ENCODE assay signal across 8 cellular contexts in genomic region chr14:64387738-64388532, GRCh38. TPM values are rescaled to one million over a fixed set of nuclear protein-coding genes. Genes with fewer than 3 reads are reported as not detected.
A peak's percentile ranks its signal among the peaks of the same experiment; 100 is the strongest.
DNase-seq lines count a peak whose midpoint lies in the region; ATAC-seq and TF ChIP-seq lines count a peak whose summit lies in the region.

Gene MTHFD1 (plus strand): TSS chr14:64388353. CDS start chr14:64388428, 75 bp downstream.

- CTCF ChIA-PET in activated naive CD4-positive, alpha-beta T cell treated with anti-CD3 and anti-CD28 coated beads, Interleukin-2, amount 10 ng/mL, durations not matched to agents 7 days and 5 days (lab: Charles Lee), result interaction anchor here (0.7 to 1.2 kb wide), 5 partner anchors 13 to 123 kb away, joined by 3 to 4 read pairs (median 3); no protein-coding TSS in a partner anchor

- DNase-seq in GM04503 (ENCODE audit: low read depth) (peak; percentile 99), HFFc6 (peak; percentile 99), NB4 (ENCODE audit: low read depth) (peak; percentile 98), SK-N-MC (ENCODE audit: low read depth, low spot score) (peak; percentile 97), substantia nigra (lab: John Stamatoyannopoulos, UW) (peak; percentile 81 to 99 (median 95))
- peak; percentile 99 for DNase-seq in activated naive CD4-positive, alpha-beta T cell treated with anti-CD3 and anti-CD28 coated beads, Interleukin-2, amount 10 ng/mL, durations not matched to agents 7 days and 5 days

- 0 to 1% methylated on average over 17 to 32 of the region's 61 CpGs for WGBS in gastroesophageal sphincter (ENCODE audit: low coverage in 1 of 2), 2 donors

- H3K4me3 ChIP-seq in NB4 (ENCODE audit: low read depth, low read length) (peak within 1 kb of the TSS; percentile 89), SK-N-MC (peak within 1 kb of the TSS; percentile 96), gastroesophageal sphincter (peak within 1 kb of the TSS; percentile 39 to 74), neutrophil (ENCODE audit: low read depth in 1 of 2, low read length in 1 of 2) (peak within 1 kb of the TSS; percentile 94 to 97)

- peak; percentile 77 for TF ChIP-seq POLR2A in NB4 (IDR thresholded peaks at IDR 0.05; ENCODE audit: extremely low read depth, insufficient read length)
- TF ChIP-seq POLR2A in gastroesophageal sphincter (IDR thresholded peaks at IDR 0.05), result peak; percentile 52 to 57

- no peaks in the 10 kb centered on the region for H3K9me3 Mint-ChIP-seq in HFFc6
- H3K9me3 Mint-ChIP-seq in activated naive CD4-positive, alpha-beta T cell treated with anti-CD3 and anti-CD28 coated beads, Interleukin-2, amount 10 ng/mL, durations not matched to agents 7 days and 5 days, result no peaks in the 10 kb centered on the region

- H3K4me1 ChIP-seq in gastroesophageal sphincter (peaks cover 0 to 30% (median 10%) of the 10 kb centered on the region in 3 donors), neutrophil (ENCODE audit: control insufficient read depth in 1 of 2, insufficient read depth in 1 of 2, low read depth in 1 of 2, low read length in 1 of 2) (peaks cover 19 to 24% of the 10 kb centered on the region in 2 experiments)

- no peaks in the 10 kb centered on the region for H3K27me3 ChIP-seq in gastroesophageal sphincter
- no peaks in the 10 kb centered on the region for H3K27me3 ChIP-seq in neutrophil

- H3K36me3 ChIP-seq in SK-N-MC (ENCODE audit: insufficient read depth, low read length) (peaks cover 33% of the 10 kb centered on the region), gastroesophageal sphincter (peaks cover 0 to 14% of the 10 kb centered on the region in 2 donors), neutrophil (no peaks in the 10 kb centered on the region)

- H3K9me3 ChIP-seq in SK-N-MC (ENCODE audit: low read depth, low read length) (no peaks in the 10 kb centered on the region), gastroesophageal sphincter (no peaks in the 10 kb centered on the region), neutrophil (no peaks in the 10 kb centered on the region)

- H3K27ac ChIP-seq in SK-N-MC (peak within 1 kb of the TSS; percentile 92), gastroesophageal sphincter (peak within 1 kb of the TSS; percentile 78 to 96 (median 94)), neutrophil (peak within 1 kb of the TSS; percentile 58), substantia nigra (ENCODE audit: low read depth, low read length, poor library complexity, severe bottlenecking) (peak within 1 kb of the TSS; percentile 72)

- H3K4me3 Mint-ChIP-seq in HFFc6, result peak within 1 kb of the TSS; percentile 91
- H3K4me3 Mint-ChIP-seq in activated naive CD4-positive, alpha-beta T cell treated with anti-CD3 and anti-CD28 coated beads, Interleukin-2, amount 10 ng/mL, durations not matched to agents 7 days and 5 days, result peak within 1 kb of the TSS; percentile 95

- peak within 1 kb of the TSS; percentile 98 for H3K9ac ChIP-seq in SK-N-MC (ENCODE audit: insufficient read length)

- peak; percentile 34 for TF ChIP-seq CTCF in HFFc6 (IDR thresholded peaks at IDR 0.05)
- no peak for TF ChIP-seq CTCF in NB4 (IDR thresholded peaks at IDR 0.05; ENCODE audit: low read depth, low read length)
- peak in 2 of 4 experiments; percentile 29 to 36 for TF ChIP-seq CTCF in gastroesophageal sphincter (IDR thresholded peaks at IDR 0.05)
- TF ChIP-seq CTCF in neutrophil (IDR thresholded peaks at IDR 0.05), result no peak

- TF ChIP-seq EP300 in gastroesophageal sphincter (IDR thresholded peaks at IDR 0.05), result no peak

- peak; percentile 96 for ATAC-seq in gastroesophageal sphincter

- peaks cover 25% of the 10 kb centered on the region for H3K4me1 Mint-ChIP-seq in HFFc6 (ENCODE audit: low read depth)
- H3K4me1 Mint-ChIP-seq in activated naive CD4-positive, alpha-beta T cell treated with anti-CD3 and anti-CD28 coated beads, Interleukin-2, amount 10 ng/mL, durations not matched to agents 7 days and 5 days, result peaks cover 53% of the 10 kb centered on the region

- H3K27ac Mint-ChIP-seq in HFFc6, result peak within 1 kb of the TSS; percentile 98
- peak within 1 kb of the TSS; percentile 88 for H3K27ac Mint-ChIP-seq in activated naive CD4-positive, alpha-beta T cell treated with anti-CD3 and anti-CD28 coated beads, Interleukin-2, amount 10 ng/mL, durations not matched to agents 7 days and 5 days

- H3K36me3 Mint-ChIP-seq in HFFc6 (ENCODE audit: low read depth), result peaks cover 16% of the 10 kb centered on the region
- H3K36me3 Mint-ChIP-seq in activated naive CD4-positive, alpha-beta T cell treated with anti-CD3 and anti-CD28 coated beads, Interleukin-2, amount 10 ng/mL, durations not matched to agents 7 days and 5 days, result peaks cover 25% of the 10 kb centered on the region

- H3K27me3 Mint-ChIP-seq in HFFc6 (ENCODE audit: insufficient read depth), result peaks cover 3% of the 10 kb centered on the region; the same call in 1 of the 2 replicates
- no peaks in the 10 kb centered on the region for H3K27me3 Mint-ChIP-seq in activated naive CD4-positive, alpha-beta T cell treated with anti-CD3 and anti-CD28 coated beads, Interleukin-2, amount 10 ng/mL, durations not matched to agents 7 days and 5 days

RNA-seq across cellular contexts. Expression of gene MTHFD1, which starts in this region (rescaled TPM):
- 100 to 1,000 TPM in 4 of 6 experiments, 10 to 100 TPM in 2; 81.3 to 116 (median 111) TPM for total RNA-seq in HFFc6 (2021; fragmentation: NEBNext Ultra II Directional; extraction: Animal tissue kit (Norgen Biotek cat#: 25700))
- 10 to 100 TPM; 34.5 to 54.5 (median 38.6) TPM for total RNA-seq in gastroesophageal sphincter

Comparison
In these comparisons a context has a peak if more than half of its experiments do, and no peak if none do; other contexts are left out.
1. Peak in every context shown above with its lines: DNase-seq, ATAC-seq, H3K4me3 ChIP-seq and H3K27ac ChIP-seq.